In the genomic region with DNA sequence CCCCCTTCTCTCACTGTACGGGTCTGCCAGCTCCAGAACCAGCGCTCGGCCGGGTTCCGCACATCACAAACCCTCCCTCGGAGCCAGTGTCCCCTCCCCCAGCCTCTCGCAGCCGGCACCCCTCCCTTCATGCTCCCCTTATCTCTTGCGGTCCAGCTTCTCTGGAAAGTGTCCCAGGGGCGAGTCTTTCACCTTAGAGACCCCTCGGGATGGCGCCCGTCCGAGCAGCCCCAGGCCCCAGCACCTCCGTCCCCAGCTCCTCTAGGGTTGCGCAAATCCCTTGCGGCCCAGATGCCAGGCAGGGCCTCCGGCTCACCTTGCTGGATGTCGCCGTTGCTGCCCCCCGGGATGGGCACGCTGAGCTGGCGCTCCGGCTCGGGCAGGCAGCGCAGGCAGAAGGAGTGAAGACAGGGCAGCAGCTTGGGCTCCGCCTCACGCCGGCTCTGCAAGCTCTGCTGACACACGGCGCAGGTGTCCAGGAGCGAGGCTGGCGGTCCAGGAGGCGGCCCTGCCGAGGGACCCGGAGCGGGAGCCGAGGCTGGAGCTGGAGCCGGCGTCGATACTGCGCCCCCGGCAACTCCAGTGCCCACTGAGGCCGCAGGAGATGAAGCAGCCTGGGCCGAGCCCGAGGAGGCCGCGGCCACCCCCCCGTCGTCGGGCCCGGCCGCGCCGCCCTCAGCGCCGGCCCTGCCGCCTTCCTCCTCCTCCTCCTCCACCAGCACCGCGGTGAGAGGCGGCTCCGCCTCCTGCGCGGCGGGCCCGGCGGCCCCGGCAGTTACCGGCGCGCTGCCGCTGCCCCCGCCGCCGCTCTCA, we compare ENCODE assay signal across 8 cellular contexts. TPM values are rescaled to one million over a fixed set of nuclear protein-coding genes. Genes with fewer than 3 reads are reported as not detected.
DNase-seq lines count a peak whose midpoint lies in the region; ATAC-seq, FAIRE-seq and TF ChIP-seq lines count a peak whose summit lies in the region.

No MANE protein-coding gene starts in this region.

- ATAC-seq in A549 = peak; percentile 67 to 78
- peak; percentile 36 for ATAC-seq in GM18519 (IDR thresholded peaks at IDR 0.05; ENCODE audit: low FRiP score, unreplicated experiment)
- ATAC-seq in HG03025 (IDR thresholded peaks at IDR 0.05; ENCODE audit: low FRiP score, unreplicated experiment) = peak; percentile 66

- no peak for TF ChIP-seq EP300 in A549 (IDR thresholded peaks at IDR 0.05)

- H3K9me3 ChIP-seq in A549 (no peaks in the 10 kb centered on the region), tibial artery (no peaks in the 10 kb centered on the region)

- 2% methylated on average over 20 of the region's 75 CpGs for WGBS in A549 (ENCODE audit: missing lambda C conversion rate)

- intact Hi-C loops in tibial artery (cut with DNase I; ENCODE audit: low total_unique reads) = loop anchor here (2.0 kb wide), 1 partner anchor 70 kb away; a partner anchor contains a TSS

- peaks cover 0 to 7% (median 0%) of the 10 kb centered on the region in 3 donors for H3K36me3 ChIP-seq in tibial artery

- H3K4me1 ChIP-seq in A549 = peaks cover 21% of the 10 kb centered on the region
- H3K4me1 ChIP-seq in tibial artery = peaks cover 0 to 45% (median 32%) of the 10 kb centered on the region in 4 donors

- H3K27ac Mint-ChIP-seq in nephron = peak overlapping the region; percentile 52 to 97 (median 92)

- H3K27me3 Mint-ChIP-seq in nephron (ENCODE audit: low read depth) = peaks cover 14% of the 10 kb centered on the region

- peak overlapping the region; percentile 93 to 97 (median 95) for H3K4me3 Mint-ChIP-seq in nephron

- no peak for TF ChIP-seq POLR2A in A549 (IDR thresholded peaks at IDR 0.05; ENCODE audit: low read length)

- CTCF ChIA-PET in A549 (lab: Yijun Ruan, JAX) = interaction anchor here (0.6 kb wide), 2 partner anchors 12 to 161 kb away, joined by 3 to 6 read pairs; no protein-coding TSS in a partner anchor

- POLR2A ChIA-PET in A549 (lab: Yijun Ruan, JAX) = interaction anchor here (1.9 kb wide), 1 partner anchor 14 kb away, joined by 4 read pairs; no protein-coding TSS in a partner anchor

- FAIRE-seq in A549 (lab: Jason Lieb, UNC) = no peak

- H3K36me3 Mint-ChIP-seq in nephron (ENCODE audit: low read depth) = peaks cover 13% of the 10 kb centered on the region

- no peak for TF ChIP-seq CTCF in A549 (IDR thresholded peaks at IDR 0.05)
- no peak for TF ChIP-seq CTCF in fibroblast of mammary gland (conservative IDR thresholded peaks at IDR 0.05; ENCODE audit: control insufficient read depth, insufficient read depth, low read depth, low read length)
- no peak for TF ChIP-seq CTCF in nephron (IDR thresholded peaks at IDR 0.05; ENCODE audit: unreplicated experiment in 3 of 3)
- no peak for TF ChIP-seq CTCF in tibial artery (IDR thresholded peaks at IDR 0.05)

- H3K27ac ChIP-seq in A549 = peak overlapping the region; percentile 88 to 93
- H3K27ac ChIP-seq in tibial artery = peak overlapping the region; percentile 93 to 96

- DNase-seq in A549 (ENCODE audit: low read depth in 1 of 2, low spot score in 1 of 2) = peak; percentile 36 to 38
- peak; percentile 52 for DNase-seq in NCI-H526 treated with DMSO at 0.1 percent for 48 hours (lab: John Stamatoyannopoulos, UW)
- peak; percentile 9 for DNase-seq in activated T-cell treated with anti-CD3 and anti-CD28 coated beads for 24 hours (ENCODE audit: low read depth)
- peak; percentile 12 for DNase-seq in fibroblast of mammary gland (ENCODE audit: low read depth)
- peak; percentile 39 to 70 for DNase-seq in tibial artery

- peak overlapping the region; percentile 97 for H3K4me2 ChIP-seq in A549

- TF ChIP-seq RAD21 in A549 (conservative IDR thresholded peaks at IDR 0.05 in 1 of 2, IDR thresholded peaks at IDR 0.05 in 1 of 2) = no peak

- H3K4me1 Mint-ChIP-seq in nephron = peaks cover 39% of the 10 kb centered on the region

- H3K4me3 ChIP-seq in A549 (peak overlapping the region; percentile 85), fibroblast of mammary gland (ENCODE audit: control insufficient read depth, low read depth, low read length) (peak overlapping the region; percentile 90), tibial artery (peak overlapping the region; percentile 90 to 98)

- no peaks in the 10 kb centered on the region for H3K9me3 Mint-ChIP-seq in nephron

- no peaks in the 10 kb centered on the region for H3K27me3 ChIP-seq in tibial artery

TF ChIP-seq in A549, 52 proteins besides CTCF, POLR2A, EP300 and RAD21:
- TF ChIP-seq CEBPB (IDR thresholded peaks at IDR 0.05) (peak; percentile 17 to 68; a peak in 2 of 4 replicates), SREBF2 (IDR thresholded peaks at IDR 0.05) (no peak), KDM1A (IDR thresholded peaks at IDR 0.05; ENCODE audit: low read depth) (no peak), PHF8 (IDR thresholded peaks at IDR 0.05; ENCODE audit: borderline replicate concordance, low read depth) (peak; percentile 61), KDM5A (IDR thresholded peaks at IDR 0.05) (0 out of 2 replicates have a peak, but pooled peaks have one; percentile 20)
- TF ChIP-seq, protein P1, sequence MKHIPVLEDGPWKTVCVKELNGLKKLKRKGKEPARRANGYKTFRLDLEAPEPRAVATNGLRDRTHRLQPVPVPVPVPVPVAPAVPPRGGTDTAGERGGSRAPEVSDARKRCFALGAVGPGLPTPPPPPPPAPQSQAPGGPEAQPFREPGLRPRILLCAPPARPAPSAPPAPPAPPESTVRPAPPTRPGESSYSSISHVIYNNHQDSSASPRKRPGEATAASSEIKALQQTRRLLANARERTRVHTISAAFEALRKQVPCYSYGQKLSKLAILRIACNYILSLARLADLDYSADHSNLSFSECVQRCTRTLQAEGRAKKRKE (CRISPR knock-in tag; IDR thresholded peaks at IDR 0.05; ENCODE audit: low read depth) = no peak

RNA-seq across cellular contexts. Expression of a gene that starts 0.6 kb away (rescaled TPM):
- polyA plus RNA-seq in A549 (2011; rRNA removed) (14.9 and 25.0 TPM in 2 replicates), A549 (2017; fragmentation: RNase III; extraction: RNeasy Plus Mini Kit Qiagen cat#74134 plus additional on column Dnase treatment) (8.7 to 9.5 TPM (median 9.3 TPM) in 3 replicates)
- polyA plus RNA-seq in A549 (2012; cell fraction: cytosol; rRNA removed) = 3.7 and 4.7 TPM in 2 replicates
- polyA plus RNA-seq in A549 (2012; cell fraction: nucleus; rRNA removed) = 4.3 and 4.8 TPM in 2 replicates
- polyA minus RNA-seq in A549 (2011; rRNA and poly(A)+ RNA removed) = 17.5 and 17.9 TPM in 2 replicates

Comparison
In these comparisons a context has a peak if more than half of its experiments do, and no peak if none do; other contexts are left out.
1. Peak in every context shown above with its lines: DNase-seq, ATAC-seq, H3K4me3 ChIP-seq and H3K27ac ChIP-seq.